1 cellular context compared by ENCODE assay signal in the genomic region with DNA sequence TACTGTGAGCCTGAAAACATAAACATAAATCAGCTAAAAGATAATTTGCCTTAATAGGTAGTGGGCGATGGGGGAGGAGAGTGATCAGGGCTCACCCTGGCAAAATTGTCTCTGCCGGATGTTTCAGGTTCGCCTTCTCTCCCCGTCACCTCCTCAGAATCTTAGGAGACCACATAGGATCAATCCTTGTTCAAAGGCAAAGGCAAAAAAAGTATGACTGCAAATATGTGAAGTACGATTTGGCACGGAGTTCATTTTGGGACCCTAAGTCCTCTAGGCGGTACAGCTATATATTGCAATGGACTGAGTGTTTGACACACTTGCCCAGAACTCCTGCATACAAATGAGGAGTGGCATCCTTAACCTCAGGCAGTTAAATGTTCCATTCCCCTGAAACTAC.
A peak's percentile ranks its signal among the peaks of the same experiment; 100 is the strongest.
TF ChIP-seq lines count a peak whose summit lies in the region.

No MANE protein-coding gene starts in this region.

TF ChIP-seq in HepG2, 621 proteins besides CTCF, POLR2A, EP300 and RAD21 (continued from another document and continues in another):
- TF ChIP-seq GATAD1 (CRISPR knock-in tag; IDR thresholded peaks at IDR 0.05) (no peak), REL (CRISPR knock-in tag; conservative IDR thresholded peaks at IDR 0.05) (no peak), ZNF224 (CRISPR knock-in tag; IDR thresholded peaks at IDR 0.05) (no peak), ZBTB7B (CRISPR knock-in tag; IDR thresholded peaks at IDR 0.05) (no peak), NR2C2 (CRISPR knock-in tag; IDR thresholded peaks at IDR 0.05; ENCODE audit: borderline replicate concordance) (no peak), PHF20 (CRISPR knock-in tag; IDR thresholded peaks at IDR 0.05) (no peak), REXO4 (CRISPR knock-in tag; IDR thresholded peaks at IDR 0.05; ENCODE audit: borderline replicate concordance) (no peak), WIZ (CRISPR knock-in tag; IDR thresholded peaks at IDR 0.05) (no peak), SRSF1 (optimal IDR thresholded peaks at IDR 0.05; ENCODE audit: low read depth, low read length) (no peak), ZNF329 (CRISPR knock-in tag; IDR thresholded peaks at IDR 0.05; ENCODE audit: low read depth) (no peak), ZNF629 (CRISPR knock-in tag; conservative IDR thresholded peaks at IDR 0.05) (no peak), MTA1 (CRISPR knock-in tag; IDR thresholded peaks at IDR 0.05; ENCODE audit: borderline replicate concordance) (no peak), TBX3 (IDR thresholded peaks at IDR 0.05; ENCODE audit: borderline replicate concordance) (no peak), ZNF747 (CRISPR knock-in tag; IDR thresholded peaks at IDR 0.05; ENCODE audit: borderline replicate concordance) (no peak), LCORL (IDR thresholded peaks at IDR 0.05) (no peak), LCORL (CRISPR knock-in tag; IDR thresholded peaks at IDR 0.05) (no peak), RBM22 (optimal IDR thresholded peaks at IDR 0.05; ENCODE audit: low read length) (no peak), ZNF780A (CRISPR knock-in tag; IDR thresholded peaks at IDR 0.05) (0 out of 2 replicates have a peak, but pooled peaks have one; percentile 63), HMGA1 (CRISPR knock-in tag; conservative IDR thresholded peaks at IDR 0.05) (no peak), PHF21A (CRISPR knock-in tag; IDR thresholded peaks at IDR 0.05) (no peak), ZNF124 (CRISPR knock-in tag; IDR thresholded peaks at IDR 0.05) (0 out of 2 replicates have a peak, but pooled peaks have one; percentile 8), ZC3H4 (CRISPR knock-in tag; IDR thresholded peaks at IDR 0.05; ENCODE audit: borderline replicate concordance) (0 out of 2 replicates have a peak, but pooled peaks have one; percentile 59), SKI (IDR thresholded peaks at IDR 0.05; ENCODE audit: partially characterized antibody) (no peak), NFYB (CRISPR knock-in tag; IDR thresholded peaks at IDR 0.05) (no peak), HOXA3 (CRISPR knock-in tag; IDR thresholded peaks at IDR 0.05) (no peak), HMG20A (CRISPR knock-in tag; IDR thresholded peaks at IDR 0.05; ENCODE audit: borderline replicate concordance) (no peak), NFYC (CRISPR knock-in tag; IDR thresholded peaks at IDR 0.05) (no peak), ZNF441 (CRISPR knock-in tag; IDR thresholded peaks at IDR 0.05; ENCODE audit: borderline replicate concordance) (0 out of 2 replicates have a peak, but pooled peaks have one; percentile 35), ZNF34 (CRISPR knock-in tag; IDR thresholded peaks at IDR 0.05; ENCODE audit: borderline replicate concordance) (no peak), ESRRA (CRISPR knock-in tag; IDR thresholded peaks at IDR 0.05; ENCODE audit: low read depth) (no peak), CCAR2 (optimal IDR thresholded peaks at IDR 0.05; ENCODE audit: low read depth, low read length) (peak; percentile 52), ZNF777 (CRISPR knock-in tag; IDR thresholded peaks at IDR 0.05) (0 out of 2 replicates have a peak, but pooled peaks have one; percentile 9), HIVEP1 (CRISPR knock-in tag; IDR thresholded peaks at IDR 0.05) (no peak), SSRP1 (CRISPR knock-in tag; IDR thresholded peaks at IDR 0.05) (no peak), ZNF543 (CRISPR knock-in tag; IDR thresholded peaks at IDR 0.05) (0 out of 2 replicates have a peak, but pooled peaks have one; percentile 23), ZNF619 (CRISPR knock-in tag; IDR thresholded peaks at IDR 0.05) (no peak), ZNF816 (CRISPR knock-in tag; IDR thresholded peaks at IDR 0.05; ENCODE audit: borderline replicate concordance) (no peak), MED8 (CRISPR knock-in tag; IDR thresholded peaks at IDR 0.05; ENCODE audit: insufficient replicate concordance) (no peak)
- TF ChIP-seq, protein P1, sequence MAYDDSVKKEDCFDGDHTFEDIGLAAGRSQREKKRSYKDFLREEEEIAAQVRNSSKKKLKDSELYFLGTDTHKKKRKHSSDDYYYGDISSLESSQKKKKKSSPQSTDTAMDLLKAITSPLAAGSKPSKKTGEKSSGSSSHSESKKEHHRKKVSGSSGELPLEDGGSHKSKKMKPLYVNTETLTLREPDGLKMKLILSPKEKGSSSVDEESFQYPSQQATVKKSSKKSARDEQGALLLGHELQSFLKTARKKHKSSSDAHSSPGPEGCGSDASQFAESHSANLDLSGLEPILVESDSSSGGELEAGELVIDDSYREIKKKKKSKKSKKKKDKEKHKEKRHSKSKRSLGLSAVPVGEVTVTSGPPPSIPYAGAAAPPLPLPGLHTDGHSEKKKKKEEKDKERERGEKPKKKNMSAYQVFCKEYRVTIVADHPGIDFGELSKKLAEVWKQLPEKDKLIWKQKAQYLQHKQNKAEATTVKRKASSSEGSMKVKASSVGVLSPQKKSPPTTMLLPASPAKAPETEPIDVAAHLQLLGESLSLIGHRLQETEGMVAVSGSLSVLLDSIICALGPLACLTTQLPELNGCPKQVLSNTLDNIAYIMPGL (CRISPR knock-in tag; IDR thresholded peaks at IDR 0.05; ENCODE audit: borderline replicate concordance in 1 of 2, low read depth in 1 of 2), result no peak
- TF ChIP-seq, protein P2, sequence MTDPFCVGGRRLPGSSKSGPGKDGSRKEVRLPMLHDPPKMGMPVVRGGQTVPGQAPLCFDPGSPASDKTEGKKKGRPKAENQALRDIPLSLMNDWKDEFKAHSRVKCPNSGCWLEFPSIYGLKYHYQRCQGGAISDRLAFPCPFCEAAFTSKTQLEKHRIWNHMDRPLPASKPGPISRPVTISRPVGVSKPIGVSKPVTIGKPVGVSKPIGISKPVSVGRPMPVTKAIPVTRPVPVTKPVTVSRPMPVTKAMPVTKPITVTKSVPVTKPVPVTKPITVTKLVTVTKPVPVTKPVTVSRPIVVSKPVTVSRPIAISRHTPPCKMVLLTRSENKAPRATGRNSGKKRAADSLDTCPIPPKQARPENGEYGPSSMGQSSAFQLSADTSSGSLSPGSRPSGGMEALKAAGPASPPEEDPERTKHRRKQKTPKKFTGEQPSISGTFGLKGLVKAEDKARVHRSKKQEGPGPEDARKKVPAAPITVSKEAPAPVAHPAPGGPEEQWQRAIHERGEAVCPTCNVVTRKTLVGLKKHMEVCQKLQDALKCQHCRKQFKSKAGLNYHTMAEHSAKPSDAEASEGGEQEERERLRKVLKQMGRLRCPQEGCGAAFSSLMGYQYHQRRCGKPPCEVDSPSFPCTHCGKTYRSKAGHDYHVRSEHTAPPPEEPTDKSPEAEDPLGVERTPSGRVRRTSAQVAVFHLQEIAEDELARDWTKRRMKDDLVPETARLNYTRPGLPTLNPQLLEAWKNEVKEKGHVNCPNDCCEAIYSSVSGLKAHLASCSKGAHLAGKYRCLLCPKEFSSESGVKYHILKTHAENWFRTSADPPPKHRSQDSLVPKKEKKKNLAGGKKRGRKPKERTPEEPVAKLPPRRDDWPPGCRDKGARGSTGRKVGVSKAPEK (CRISPR knock-in tag; IDR thresholded peaks at IDR 0.05; ENCODE audit: borderline replicate concordance), result no peak
- TF ChIP-seq, protein P3, sequence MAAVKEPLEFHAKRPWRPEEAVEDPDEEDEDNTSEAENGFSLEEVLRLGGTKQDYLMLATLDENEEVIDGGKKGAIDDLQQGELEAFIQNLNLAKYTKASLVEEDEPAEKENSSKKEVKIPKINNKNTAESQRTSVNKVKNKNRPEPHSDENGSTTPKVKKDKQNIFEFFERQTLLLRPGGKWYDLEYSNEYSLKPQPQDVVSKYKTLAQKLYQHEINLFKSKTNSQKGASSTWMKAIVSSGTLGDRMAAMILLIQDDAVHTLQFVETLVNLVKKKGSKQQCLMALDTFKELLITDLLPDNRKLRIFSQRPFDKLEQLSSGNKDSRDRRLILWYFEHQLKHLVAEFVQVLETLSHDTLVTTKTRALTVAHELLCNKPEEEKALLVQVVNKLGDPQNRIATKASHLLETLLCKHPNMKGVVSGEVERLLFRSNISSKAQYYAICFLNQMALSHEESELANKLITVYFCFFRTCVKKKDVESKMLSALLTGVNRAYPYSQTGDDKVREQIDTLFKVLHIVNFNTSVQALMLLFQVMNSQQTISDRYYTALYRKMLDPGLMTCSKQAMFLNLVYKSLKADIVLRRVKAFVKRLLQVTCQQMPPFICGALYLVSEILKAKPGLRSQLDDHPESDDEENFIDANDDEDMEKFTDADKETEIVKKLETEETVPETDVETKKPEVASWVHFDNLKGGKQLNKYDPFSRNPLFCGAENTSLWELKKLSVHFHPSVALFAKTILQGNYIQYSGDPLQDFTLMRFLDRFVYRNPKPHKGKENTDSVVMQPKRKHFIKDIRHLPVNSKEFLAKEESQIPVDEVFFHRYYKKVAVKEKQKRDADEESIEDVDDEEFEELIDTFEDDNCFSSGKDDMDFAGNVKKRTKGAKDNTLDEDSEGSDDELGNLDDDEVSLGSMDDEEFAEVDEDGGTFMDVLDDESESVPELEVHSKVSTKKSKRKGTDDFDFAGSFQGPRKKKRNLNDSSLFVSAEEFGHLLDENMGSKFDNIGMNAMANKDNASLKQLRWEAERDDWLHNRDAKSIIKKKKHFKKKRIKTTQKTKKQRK (IDR thresholded peaks at IDR 0.05; ENCODE audit: low read length), result no peak
- TF ChIP-seq, protein P4, sequence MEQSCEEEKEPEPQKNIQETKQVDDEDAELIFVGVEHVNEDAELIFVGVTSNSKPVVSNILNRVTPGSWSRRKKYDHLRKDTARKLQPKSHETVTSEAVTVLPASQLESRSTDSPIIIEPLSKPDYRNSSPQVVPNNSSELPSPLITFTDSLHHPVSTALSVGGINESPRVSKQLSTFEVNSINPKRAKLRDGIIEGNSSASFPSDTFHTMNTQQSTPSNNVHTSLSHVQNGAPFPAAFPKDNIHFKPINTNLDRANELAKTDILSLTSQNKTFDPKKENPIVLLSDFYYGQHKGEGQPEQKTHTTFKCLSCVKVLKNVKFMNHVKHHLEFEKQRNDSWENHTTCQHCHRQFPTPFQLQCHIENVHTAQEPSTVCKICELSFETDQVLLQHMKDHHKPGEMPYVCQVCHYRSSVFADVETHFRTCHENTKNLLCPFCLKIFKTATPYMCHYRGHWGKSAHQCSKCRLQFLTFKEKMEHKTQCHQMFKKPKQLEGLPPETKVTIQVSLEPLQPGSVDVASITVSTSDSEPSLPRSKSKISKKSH (CRISPR knock-in tag; IDR thresholded peaks at IDR 0.05; ENCODE audit: borderline replicate concordance), result no peak
- TF ChIP-seq, protein P5, sequence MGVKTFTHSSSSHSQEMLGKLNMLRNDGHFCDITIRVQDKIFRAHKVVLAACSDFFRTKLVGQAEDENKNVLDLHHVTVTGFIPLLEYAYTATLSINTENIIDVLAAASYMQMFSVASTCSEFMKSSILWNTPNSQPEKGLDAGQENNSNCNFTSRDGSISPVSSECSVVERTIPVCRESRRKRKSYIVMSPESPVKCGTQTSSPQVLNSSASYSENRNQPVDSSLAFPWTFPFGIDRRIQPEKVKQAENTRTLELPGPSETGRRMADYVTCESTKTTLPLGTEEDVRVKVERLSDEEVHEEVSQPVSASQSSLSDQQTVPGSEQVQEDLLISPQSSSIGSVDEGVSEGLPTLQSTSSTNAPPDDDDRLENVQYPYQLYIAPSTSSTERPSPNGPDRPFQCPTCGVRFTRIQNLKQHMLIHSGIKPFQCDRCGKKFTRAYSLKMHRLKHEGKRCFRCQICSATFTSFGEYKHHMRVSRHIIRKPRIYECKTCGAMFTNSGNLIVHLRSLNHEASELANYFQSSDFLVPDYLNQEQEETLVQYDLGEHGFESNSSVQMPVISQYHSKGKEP (CRISPR knock-in tag; IDR thresholded peaks at IDR 0.05), result no peak
- TF ChIP-seq, protein P6, sequence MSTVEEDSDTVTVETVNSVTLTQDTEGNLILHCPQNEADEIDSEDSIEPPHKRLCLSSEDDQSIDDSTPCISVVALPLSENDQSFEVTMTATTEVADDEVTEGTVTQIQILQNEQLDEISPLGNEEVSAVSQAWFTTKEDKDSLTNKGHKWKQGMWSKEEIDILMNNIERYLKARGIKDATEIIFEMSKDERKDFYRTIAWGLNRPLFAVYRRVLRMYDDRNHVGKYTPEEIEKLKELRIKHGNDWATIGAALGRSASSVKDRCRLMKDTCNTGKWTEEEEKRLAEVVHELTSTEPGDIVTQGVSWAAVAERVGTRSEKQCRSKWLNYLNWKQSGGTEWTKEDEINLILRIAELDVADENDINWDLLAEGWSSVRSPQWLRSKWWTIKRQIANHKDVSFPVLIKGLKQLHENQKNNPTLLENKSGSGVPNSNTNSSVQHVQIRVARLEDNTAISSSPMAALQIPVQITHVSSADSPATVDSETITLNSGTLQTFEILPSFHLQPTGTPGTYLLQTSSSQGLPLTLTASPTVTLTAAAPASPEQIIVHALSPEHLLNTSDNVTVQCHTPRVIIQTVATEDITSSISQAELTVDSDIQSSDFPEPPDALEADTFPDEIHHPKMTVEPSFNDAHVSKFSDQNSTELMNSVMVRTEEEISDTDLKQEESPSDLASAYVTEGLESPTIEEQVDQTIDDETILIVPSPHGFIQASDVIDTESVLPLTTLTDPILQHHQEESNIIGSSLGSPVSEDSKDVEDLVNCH (CRISPR knock-in tag; IDR thresholded peaks at IDR 0.05), result no peak
- TF ChIP-seq, protein P7, sequence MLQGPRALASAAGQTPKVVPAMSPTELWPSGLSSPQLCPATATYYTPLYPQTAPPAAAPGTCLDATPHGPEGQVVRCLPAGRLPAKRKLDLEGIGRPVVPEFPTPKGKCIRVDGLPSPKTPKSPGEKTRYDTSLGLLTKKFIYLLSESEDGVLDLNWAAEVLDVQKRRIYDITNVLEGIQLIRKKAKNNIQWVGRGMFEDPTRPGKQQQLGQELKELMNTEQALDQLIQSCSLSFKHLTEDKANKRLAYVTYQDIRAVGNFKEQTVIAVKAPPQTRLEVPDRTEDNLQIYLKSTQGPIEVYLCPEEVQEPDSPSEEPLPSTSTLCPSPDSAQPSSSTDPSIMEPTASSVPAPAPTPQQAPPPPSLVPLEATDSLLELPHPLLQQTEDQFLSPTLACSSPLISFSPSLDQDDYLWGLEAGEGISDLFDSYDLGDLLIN (CRISPR knock-in tag; IDR thresholded peaks at IDR 0.05; ENCODE audit: borderline replicate concordance), result 0 out of 2 replicates have a peak, but pooled peaks have one; percentile 45
- TF ChIP-seq, protein P8, sequence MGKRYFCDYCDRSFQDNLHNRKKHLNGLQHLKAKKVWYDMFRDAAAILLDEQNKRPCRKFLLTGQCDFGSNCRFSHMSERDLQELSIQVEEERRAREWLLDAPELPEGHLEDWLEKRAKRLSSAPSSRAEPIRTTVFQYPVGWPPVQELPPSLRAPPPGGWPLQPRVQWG (CRISPR knock-in tag; IDR thresholded peaks at IDR 0.05; ENCODE audit: borderline replicate concordance, low read depth), result no peak
